9 cellular contexts compared by ENCODE assay signal in genomic region chr15:83848315-83849050, GRCh38.
DNase-seq lines count a peak whose midpoint lies in the region; ATAC-seq and TF ChIP-seq lines count a peak whose summit lies in the region.
"Had no signal": no experiment of that assay in that cellular context is flagged by ENCODE, and none has a peak within 500 bp of the region (broad histone marks: within the 10 kb centered on the region; RNA-seq: fewer than 3 reads in every experiment).

No MANE protein-coding gene starts in this region.

- H3K4me1 ChIP-seq in SJCRH30 = peaks cover 33% of the 10 kb centered on the region

- H3K27ac ChIP-seq in SJCRH30 = peak overlapping the region; percentile 65

- no peak for TF ChIP-seq CTCF in fibroblast of the aortic adventitia (IDR thresholded peaks at IDR 0.05; ENCODE audit: insufficient read depth, low read length)

- H3K36me3 ChIP-seq in SJCRH30 = no peaks in the 10 kb centered on the region

- H3K27me3 ChIP-seq in SJCRH30 = no peaks in the 10 kb centered on the region

- peak; percentile 39 for DNase-seq in GM04503 (ENCODE audit: low read depth)
- peak; percentile 12 to 66 for DNase-seq in SJCRH30
- DNase-seq in fibroblast of the aortic adventitia (ENCODE audit: low read depth) = peak; percentile 94
- DNase-seq in renal cortical epithelial cell (ENCODE audit: low read depth) = peak; percentile 82
- no peak for DNase-seq in retina
- no peak for DNase-seq in NCI-H510A (lab: John Stamatoyannopoulos, UW)
- no peak for DNase-seq in hepatic stellate cell (ENCODE audit: low spot score)
- DNase-seq: T-helper 2 cell had no signal

- H3K4me3 ChIP-seq in SJCRH30 = no peak overlapping the region
- no peak overlapping the region for H3K4me3 ChIP-seq in fibroblast of the aortic adventitia (ENCODE audit: low read depth, low read length)

- no peak for ATAC-seq in GM19035 (IDR thresholded peaks at IDR 0.05; ENCODE audit: unreplicated experiment)

- H3K9me3 ChIP-seq in SJCRH30 (replicated peaks) = no peaks in the 10 kb centered on the region

Comparison
In these comparisons a context has a peak if more than half of its experiments do, and no peak if none do; other contexts are left out.
1. DNase-seq: peak in GM04503 (single experiment), SJCRH30 (2 of 2), fibroblast of the aortic adventitia (single experiment) and renal cortical epithelial cell (single experiment); none in retina (single experiment), NCI-H510A (single experiment) and hepatic stellate cell (single experiment).